ENCODE assay signal across 2 cellular contexts in the genomic region with DNA sequence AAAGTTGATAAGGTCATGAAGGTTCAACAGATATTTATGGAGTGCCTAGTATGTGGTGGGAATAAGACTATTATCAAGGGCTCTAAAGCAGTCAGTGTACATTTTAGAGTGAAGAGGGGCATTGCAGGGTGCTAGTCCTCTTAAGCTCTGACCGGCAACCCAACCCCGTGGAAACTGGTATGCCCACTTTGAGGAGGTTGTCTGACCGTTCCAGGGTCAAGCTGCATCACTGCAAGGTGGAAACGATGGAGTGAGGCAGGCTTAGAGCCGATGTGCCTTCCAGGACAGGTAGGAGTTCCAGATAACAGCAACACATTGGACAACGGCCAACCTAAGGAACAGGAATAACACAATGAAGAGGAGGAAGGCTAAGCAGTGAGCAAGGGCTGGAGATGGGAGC.
TF ChIP-seq lines count a peak whose summit lies in the region.

No MANE protein-coding gene starts in this region.

TF ChIP-seq in HepG2, 621 proteins besides CTCF, POLR2A, EP300 and RAD21:
- TF ChIP-seq GABPA (IDR thresholded peaks at IDR 0.05; ENCODE audit: low read depth, low read length) (no peak), GABPA (CRISPR knock-in tag; IDR thresholded peaks at IDR 0.05; ENCODE audit: low read depth) (no peak), ZNF713 (CRISPR knock-in tag; IDR thresholded peaks at IDR 0.05) (no peak), ZNF510 (CRISPR knock-in tag; IDR thresholded peaks at IDR 0.05; ENCODE audit: low read depth) (no peak), RAD51 (IDR thresholded peaks at IDR 0.05; ENCODE audit: borderline replicate concordance) (no peak), ZNF282 (IDR thresholded peaks at IDR 0.05; ENCODE audit: partially characterized antibody) (no peak), SMAD9 (CRISPR knock-in tag; IDR thresholded peaks at IDR 0.05) (no peak), ZNF44 (CRISPR knock-in tag; IDR thresholded peaks at IDR 0.05) (no peak), ZNF552 (CRISPR knock-in tag; IDR thresholded peaks at IDR 0.05; ENCODE audit: borderline replicate concordance) (no peak), NR3C1 (CRISPR knock-in tag; IDR thresholded peaks at IDR 0.05) (no peak), EEA1 (CRISPR knock-in tag; IDR thresholded peaks at IDR 0.05; ENCODE audit: borderline replicate concordance) (no peak), HDAC1 (CRISPR knock-in tag; IDR thresholded peaks at IDR 0.05) (no peak), NFYB (CRISPR knock-in tag; IDR thresholded peaks at IDR 0.05) (no peak), ZNF543 (CRISPR knock-in tag; IDR thresholded peaks at IDR 0.05) (no peak), HOXA3 (CRISPR knock-in tag; IDR thresholded peaks at IDR 0.05) (no peak), MEIS1 (CRISPR knock-in tag; IDR thresholded peaks at IDR 0.05; ENCODE audit: borderline replicate concordance) (no peak), NR2C2 (CRISPR knock-in tag; IDR thresholded peaks at IDR 0.05; ENCODE audit: borderline replicate concordance) (no peak)
- TF ChIP-seq, protein P1, sequence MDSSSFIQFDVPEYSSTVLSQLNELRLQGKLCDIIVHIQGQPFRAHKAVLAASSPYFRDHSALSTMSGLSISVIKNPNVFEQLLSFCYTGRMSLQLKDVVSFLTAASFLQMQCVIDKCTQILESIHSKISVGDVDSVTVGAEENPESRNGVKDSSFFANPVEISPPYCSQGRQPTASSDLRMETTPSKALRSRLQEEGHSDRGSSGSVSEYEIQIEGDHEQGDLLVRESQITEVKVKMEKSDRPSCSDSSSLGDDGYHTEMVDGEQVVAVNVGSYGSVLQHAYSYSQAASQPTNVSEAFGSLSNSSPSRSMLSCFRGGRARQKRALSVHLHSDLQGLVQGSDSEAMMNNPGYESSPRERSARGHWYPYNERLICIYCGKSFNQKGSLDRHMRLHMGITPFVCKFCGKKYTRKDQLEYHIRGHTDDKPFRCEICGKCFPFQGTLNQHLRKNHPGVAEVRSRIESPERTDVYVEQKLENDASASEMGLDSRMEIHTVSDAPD (CRISPR knock-in tag; IDR thresholded peaks at IDR 0.05) = no peak
- TF ChIP-seq, protein P2, sequence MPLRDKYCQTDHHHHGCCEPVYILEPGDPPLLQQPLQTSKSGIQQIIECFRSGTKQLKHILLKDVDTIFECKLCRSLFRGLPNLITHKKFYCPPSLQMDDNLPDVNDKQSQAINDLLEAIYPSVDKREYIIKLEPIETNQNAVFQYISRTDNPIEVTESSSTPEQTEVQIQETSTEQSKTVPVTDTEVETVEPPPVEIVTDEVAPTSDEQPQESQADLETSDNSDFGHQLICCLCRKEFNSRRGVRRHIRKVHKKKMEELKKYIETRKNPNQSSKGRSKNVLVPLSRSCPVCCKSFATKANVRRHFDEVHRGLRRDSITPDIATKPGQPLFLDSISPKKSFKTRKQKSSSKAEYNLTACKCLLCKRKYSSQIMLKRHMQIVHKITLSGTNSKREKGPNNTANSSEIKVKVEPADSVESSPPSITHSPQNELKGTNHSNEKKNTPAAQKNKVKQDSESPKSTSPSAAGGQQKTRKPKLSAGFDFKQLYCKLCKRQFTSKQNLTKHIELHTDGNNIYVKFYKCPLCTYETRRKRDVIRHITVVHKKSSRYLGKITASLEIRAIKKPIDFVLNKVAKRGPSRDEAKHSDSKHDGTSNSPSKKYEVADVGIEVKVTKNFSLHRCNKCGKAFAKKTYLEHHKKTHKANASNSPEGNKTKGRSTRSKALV (CRISPR knock-in tag; IDR thresholded peaks at IDR 0.05) = no peak
- TF ChIP-seq, protein P3, sequence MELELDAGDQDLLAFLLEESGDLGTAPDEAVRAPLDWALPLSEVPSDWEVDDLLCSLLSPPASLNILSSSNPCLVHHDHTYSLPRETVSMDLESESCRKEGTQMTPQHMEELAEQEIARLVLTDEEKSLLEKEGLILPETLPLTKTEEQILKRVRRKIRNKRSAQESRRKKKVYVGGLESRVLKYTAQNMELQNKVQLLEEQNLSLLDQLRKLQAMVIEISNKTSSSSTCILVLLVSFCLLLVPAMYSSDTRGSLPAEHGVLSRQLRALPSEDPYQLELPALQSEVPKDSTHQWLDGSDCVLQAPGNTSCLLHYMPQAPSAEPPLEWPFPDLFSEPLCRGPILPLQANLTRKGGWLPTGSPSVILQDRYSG (CRISPR knock-in tag; IDR thresholded peaks at IDR 0.05) = no peak
- TF ChIP-seq, protein P4, sequence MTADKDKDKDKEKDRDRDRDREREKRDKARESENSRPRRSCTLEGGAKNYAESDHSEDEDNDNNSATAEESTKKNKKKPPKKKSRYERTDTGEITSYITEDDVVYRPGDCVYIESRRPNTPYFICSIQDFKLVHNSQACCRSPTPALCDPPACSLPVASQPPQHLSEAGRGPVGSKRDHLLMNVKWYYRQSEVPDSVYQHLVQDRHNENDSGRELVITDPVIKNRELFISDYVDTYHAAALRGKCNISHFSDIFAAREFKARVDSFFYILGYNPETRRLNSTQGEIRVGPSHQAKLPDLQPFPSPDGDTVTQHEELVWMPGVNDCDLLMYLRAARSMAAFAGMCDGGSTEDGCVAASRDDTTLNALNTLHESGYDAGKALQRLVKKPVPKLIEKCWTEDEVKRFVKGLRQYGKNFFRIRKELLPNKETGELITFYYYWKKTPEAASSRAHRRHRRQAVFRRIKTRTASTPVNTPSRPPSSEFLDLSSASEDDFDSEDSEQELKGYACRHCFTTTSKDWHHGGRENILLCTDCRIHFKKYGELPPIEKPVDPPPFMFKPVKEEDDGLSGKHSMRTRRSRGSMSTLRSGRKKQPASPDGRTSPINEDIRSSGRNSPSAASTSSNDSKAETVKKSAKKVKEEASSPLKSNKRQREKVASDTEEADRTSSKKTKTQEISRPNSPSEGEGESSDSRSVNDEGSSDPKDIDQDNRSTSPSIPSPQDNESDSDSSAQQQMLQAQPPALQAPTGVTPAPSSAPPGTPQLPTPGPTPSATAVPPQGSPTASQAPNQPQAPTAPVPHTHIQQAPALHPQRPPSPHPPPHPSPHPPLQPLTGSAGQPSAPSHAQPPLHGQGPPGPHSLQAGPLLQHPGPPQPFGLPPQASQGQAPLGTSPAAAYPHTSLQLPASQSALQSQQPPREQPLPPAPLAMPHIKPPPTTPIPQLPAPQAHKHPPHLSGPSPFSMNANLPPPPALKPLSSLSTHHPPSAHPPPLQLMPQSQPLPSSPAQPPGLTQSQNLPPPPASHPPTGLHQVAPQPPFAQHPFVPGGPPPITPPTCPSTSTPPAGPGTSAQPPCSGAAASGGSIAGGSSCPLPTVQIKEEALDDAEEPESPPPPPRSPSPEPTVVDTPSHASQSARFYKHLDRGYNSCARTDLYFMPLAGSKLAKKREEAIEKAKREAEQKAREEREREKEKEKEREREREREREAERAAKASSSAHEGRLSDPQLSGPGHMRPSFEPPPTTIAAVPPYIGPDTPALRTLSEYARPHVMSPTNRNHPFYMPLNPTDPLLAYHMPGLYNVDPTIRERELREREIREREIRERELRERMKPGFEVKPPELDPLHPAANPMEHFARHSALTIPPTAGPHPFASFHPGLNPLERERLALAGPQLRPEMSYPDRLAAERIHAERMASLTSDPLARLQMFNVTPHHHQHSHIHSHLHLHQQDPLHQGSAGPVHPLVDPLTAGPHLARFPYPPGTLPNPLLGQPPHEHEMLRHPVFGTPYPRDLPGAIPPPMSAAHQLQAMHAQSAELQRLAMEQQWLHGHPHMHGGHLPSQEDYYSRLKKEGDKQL (CRISPR knock-in tag; IDR thresholded peaks at IDR 0.05; ENCODE audit: low read depth) = no peak

TF ChIP-seq in GM12891, 5 proteins besides CTCF, POLR2A, EP300 and RAD21:
- TF ChIP-seq TAF1 (IDR thresholded peaks at IDR 0.05; ENCODE audit: low read depth, low read length) (no peak), PAX5 (IDR thresholded peaks at IDR 0.05; ENCODE audit: insufficient read depth, low read length, severe bottlenecking) (no peak), POU2F2 (IDR thresholded peaks at IDR 0.05; ENCODE audit: low read depth, low read length) (no peak), SPI1 (IDR thresholded peaks at IDR 0.05; ENCODE audit: low read depth, low read length) (no peak), POLR2AphosphoS5 (IDR thresholded peaks at IDR 0.05; ENCODE audit: low read depth, low read length) (no peak)
